Comparison of ENCODE assay signal across 12 cellular contexts in the genomic region with DNA sequence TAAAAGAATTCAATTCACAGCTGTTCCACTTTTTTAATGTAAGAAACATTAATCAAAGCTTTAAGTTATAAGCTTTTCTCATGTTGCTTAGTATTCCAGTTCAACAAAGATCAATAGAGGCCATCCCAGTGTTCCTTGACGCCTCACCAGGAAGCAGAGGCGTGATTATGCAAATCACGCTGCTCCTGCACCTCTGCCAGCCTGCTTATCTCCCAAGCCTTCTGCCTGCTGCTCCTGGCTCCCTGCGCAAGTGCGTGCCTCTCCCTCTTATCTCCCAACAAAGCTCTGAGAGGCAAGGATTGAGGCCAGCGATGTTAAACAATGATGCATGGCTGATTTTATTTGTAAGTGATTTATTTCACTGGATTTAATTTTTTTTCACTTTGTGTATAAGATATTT. TPM values are rescaled to one million over a fixed set of nuclear protein-coding genes. Genes with fewer than 3 reads are reported as not detected.
DNase-seq lines count a peak whose midpoint lies in the region; ATAC-seq and TF ChIP-seq lines count a peak whose summit lies in the region.
"Had no signal": no experiment of that assay in that cellular context is flagged by ENCODE, and none has a peak within 500 bp of the region (broad histone marks: within the 10 kb centered on the region; RNA-seq: fewer than 3 reads in every experiment).

No MANE protein-coding gene starts in this region.

- CTCF ChIA-PET in HEK293 (lab: Yijun Ruan, JAX), result interaction anchor here (0.6 to 1.5 kb wide), 3 partner anchors 9 to 130 kb away, joined by 3 to 5 read pairs (median 5); no protein-coding TSS in a partner anchor

- peaks cover 37% of the 10 kb centered on the region for H3K27me3 Mint-ChIP-seq in nephron progenitor cell (ENCODE audit: low read depth, poor library complexity)
- H3K27me3 Mint-ChIP-seq: naive B cell had no signal

- H3K36me3 Mint-ChIP-seq in nephron progenitor cell (ENCODE audit: low read depth), result no peaks in the 10 kb centered on the region

- TF ChIP-seq CTCF in HEK293 (tag by site-specific recombination; IDR thresholded peaks at IDR 0.05) (no peak), nephron progenitor cell (IDR thresholded peaks at IDR 0.05) (no peak)

- H3K4me1 ChIP-seq in HEK293 (ENCODE audit: control insufficient read depth, insufficient read depth, low read length), result peaks cover 7% of the 10 kb centered on the region

- H3K4me3 ChIP-seq in HEK293 (ENCODE audit: low read depth, low read length), result no peak overlapping the region

- no peak overlapping the region for H3K27ac ChIP-seq in HEK293 (ENCODE audit: extremely low read depth, low read depth, low read length)

- no peak for ATAC-seq in GM18907 (IDR thresholded peaks at IDR 0.05; ENCODE audit: unreplicated experiment)

- no peaks in the 10 kb centered on the region for H3K9me3 ChIP-seq in HEK293 (ENCODE audit: control insufficient read depth, insufficient read depth, low read depth, low read length)

- no peaks in the 10 kb centered on the region for H3K9me3 Mint-ChIP-seq in nephron progenitor cell
- H3K9me3 Mint-ChIP-seq: naive B cell had no signal

- POLR2A ChIA-PET in HEK293 (lab: Yijun Ruan, JAX), result no interaction called here

- H3K36me3 ChIP-seq in HEK293 (ENCODE audit: control insufficient read depth in 2 of 2, insufficient read depth in 1 of 2, low read length in 2 of 2), result no peaks in the 10 kb centered on the region

- DNase-seq in NCI-H345 (lab: John Stamatoyannopoulos, UW) (peak; percentile 93), cerebellum (ENCODE audit: low spot score) (peak; percentile 72), nephron progenitor cell (peak; percentile 24), COLO829 (ENCODE audit: low spot score) (no peak), GM03348 (ENCODE audit: low spot score) (no peak)
- no peak for DNase-seq in activated CD4-positive, alpha-beta T cell treated with anti-CD3 and anti-CD28 coated beads for 1 hour
- DNase-seq: activated CD4-positive, alpha-beta T cell treated with anti-CD3 and anti-CD28 coated beads for 48 hours; GOT3; Kasumi-1; naive B cell had no signal

- H3K4me1 Mint-ChIP-seq in nephron progenitor cell, result peaks cover 49% of the 10 kb centered on the region

- no peak overlapping the region for H3K27ac Mint-ChIP-seq in nephron progenitor cell

- no peak overlapping the region for H3K4me3 Mint-ChIP-seq in nephron progenitor cell
- H3K4me3 Mint-ChIP-seq: naive B cell had no signal

TF ChIP-seq in HEK293, 187 proteins besides CTCF, POLR2A, EP300 and RAD21:
- TF ChIP-seq ZNF768 (tag by site-specific recombination; IDR thresholded peaks at IDR 0.05), result no peak
- TF ChIP-seq ZNF394 (tag by site-specific recombination; IDR thresholded peaks at IDR 0.05; ENCODE audit: borderline replicate concordance), result peak; percentile 72; the same call in 1 of the 2 replicates
- no peak for TF ChIP-seq ZNF121 (tag by site-specific recombination; IDR thresholded peaks at IDR 0.05)
- TF ChIP-seq TRIM28 (IDR thresholded peaks at IDR 0.05; ENCODE audit: borderline replicate concordance, low read length), result 0 out of 2 replicates have a peak, but pooled peaks have one; percentile 11
- no peak for TF ChIP-seq ZNF23 (tag by site-specific recombination; IDR thresholded peaks at IDR 0.05; ENCODE audit: borderline replicate concordance)
- peak; percentile 47 for TF ChIP-seq ZIC2 (tag by site-specific recombination; IDR thresholded peaks at IDR 0.05)
- peak; percentile 94 for TF ChIP-seq OSR2 (tag by site-specific recombination; IDR thresholded peaks at IDR 0.05)
- peak; percentile 95 for TF ChIP-seq IKZF3 (tag by site-specific recombination; IDR thresholded peaks at IDR 0.05)
- no peak for TF ChIP-seq ZNF248 (tag by site-specific recombination; IDR thresholded peaks at IDR 0.05)
- TF ChIP-seq BCL11A (tag by site-specific recombination; IDR thresholded peaks at IDR 0.05; ENCODE audit: low read depth), result no peak
- TF ChIP-seq FEZF1 (tag by site-specific recombination; IDR thresholded peaks at IDR 0.05), result no peak
- TF ChIP-seq ZNF2 (tag by site-specific recombination; IDR thresholded peaks at IDR 0.05), result no peak
- TF ChIP-seq, protein P1, sequence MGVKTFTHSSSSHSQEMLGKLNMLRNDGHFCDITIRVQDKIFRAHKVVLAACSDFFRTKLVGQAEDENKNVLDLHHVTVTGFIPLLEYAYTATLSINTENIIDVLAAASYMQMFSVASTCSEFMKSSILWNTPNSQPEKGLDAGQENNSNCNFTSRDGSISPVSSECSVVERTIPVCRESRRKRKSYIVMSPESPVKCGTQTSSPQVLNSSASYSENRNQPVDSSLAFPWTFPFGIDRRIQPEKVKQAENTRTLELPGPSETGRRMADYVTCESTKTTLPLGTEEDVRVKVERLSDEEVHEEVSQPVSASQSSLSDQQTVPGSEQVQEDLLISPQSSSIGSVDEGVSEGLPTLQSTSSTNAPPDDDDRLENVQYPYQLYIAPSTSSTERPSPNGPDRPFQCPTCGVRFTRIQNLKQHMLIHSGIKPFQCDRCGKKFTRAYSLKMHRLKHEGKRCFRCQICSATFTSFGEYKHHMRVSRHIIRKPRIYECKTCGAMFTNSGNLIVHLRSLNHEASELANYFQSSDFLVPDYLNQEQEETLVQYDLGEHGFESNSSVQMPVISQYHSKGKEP (tag by site-specific recombination; IDR thresholded peaks at IDR 0.05), result peak; percentile 82
- TF ChIP-seq ZBTB17 (tag by site-specific recombination; IDR thresholded peaks at IDR 0.05), result peak; percentile 82
- 0 out of 2 replicates have a peak, but pooled peaks have one; percentile 27 for TF ChIP-seq ZNF561 (tag by site-specific recombination; IDR thresholded peaks at IDR 0.05; ENCODE audit: borderline replicate concordance)
- no peak for TF ChIP-seq ZNF514 (tag by site-specific recombination; IDR thresholded peaks at IDR 0.05)
- TF ChIP-seq ZNF214 (tag by site-specific recombination; IDR thresholded peaks at IDR 0.05; ENCODE audit: borderline replicate concordance), result no peak

RNA-seq across cellular contexts. Expression of a gene that starts 42.8 kb away (rescaled TPM):
- total RNA-seq in cerebellum, result 32.0 TPM

Comparison
In these comparisons a context has a peak if more than half of its experiments do, and no peak if none do; other contexts are left out.
1. DNase-seq: peak in NCI-H345 (single experiment), cerebellum (single experiment) and nephron progenitor cell (single experiment); none in activated CD4-positive, alpha-beta T cell treated with anti-CD3 and anti-CD28 coated beads for 1 hour (single experiment), COLO829 (single experiment) and GM03348 (single experiment).